In genomic region chr5:113218200-113218599, GRCh38 we compare ENCODE assay signal across 1 cellular context.
TF ChIP-seq lines count a peak whose summit lies in the region.

No MANE protein-coding gene starts in this region.

TF ChIP-seq in GM23338, 12 proteins besides CTCF, POLR2A, EP300 and RAD21 (continued from another document):
- TF ChIP-seq REST (IDR thresholded peaks at IDR 0.05; ENCODE audit: unreplicated experiment) (no peak), POLR2AphosphoS5 (IDR thresholded peaks at IDR 0.05; ENCODE audit: low read depth) (no peak)
- TF ChIP-seq, protein P1, sequence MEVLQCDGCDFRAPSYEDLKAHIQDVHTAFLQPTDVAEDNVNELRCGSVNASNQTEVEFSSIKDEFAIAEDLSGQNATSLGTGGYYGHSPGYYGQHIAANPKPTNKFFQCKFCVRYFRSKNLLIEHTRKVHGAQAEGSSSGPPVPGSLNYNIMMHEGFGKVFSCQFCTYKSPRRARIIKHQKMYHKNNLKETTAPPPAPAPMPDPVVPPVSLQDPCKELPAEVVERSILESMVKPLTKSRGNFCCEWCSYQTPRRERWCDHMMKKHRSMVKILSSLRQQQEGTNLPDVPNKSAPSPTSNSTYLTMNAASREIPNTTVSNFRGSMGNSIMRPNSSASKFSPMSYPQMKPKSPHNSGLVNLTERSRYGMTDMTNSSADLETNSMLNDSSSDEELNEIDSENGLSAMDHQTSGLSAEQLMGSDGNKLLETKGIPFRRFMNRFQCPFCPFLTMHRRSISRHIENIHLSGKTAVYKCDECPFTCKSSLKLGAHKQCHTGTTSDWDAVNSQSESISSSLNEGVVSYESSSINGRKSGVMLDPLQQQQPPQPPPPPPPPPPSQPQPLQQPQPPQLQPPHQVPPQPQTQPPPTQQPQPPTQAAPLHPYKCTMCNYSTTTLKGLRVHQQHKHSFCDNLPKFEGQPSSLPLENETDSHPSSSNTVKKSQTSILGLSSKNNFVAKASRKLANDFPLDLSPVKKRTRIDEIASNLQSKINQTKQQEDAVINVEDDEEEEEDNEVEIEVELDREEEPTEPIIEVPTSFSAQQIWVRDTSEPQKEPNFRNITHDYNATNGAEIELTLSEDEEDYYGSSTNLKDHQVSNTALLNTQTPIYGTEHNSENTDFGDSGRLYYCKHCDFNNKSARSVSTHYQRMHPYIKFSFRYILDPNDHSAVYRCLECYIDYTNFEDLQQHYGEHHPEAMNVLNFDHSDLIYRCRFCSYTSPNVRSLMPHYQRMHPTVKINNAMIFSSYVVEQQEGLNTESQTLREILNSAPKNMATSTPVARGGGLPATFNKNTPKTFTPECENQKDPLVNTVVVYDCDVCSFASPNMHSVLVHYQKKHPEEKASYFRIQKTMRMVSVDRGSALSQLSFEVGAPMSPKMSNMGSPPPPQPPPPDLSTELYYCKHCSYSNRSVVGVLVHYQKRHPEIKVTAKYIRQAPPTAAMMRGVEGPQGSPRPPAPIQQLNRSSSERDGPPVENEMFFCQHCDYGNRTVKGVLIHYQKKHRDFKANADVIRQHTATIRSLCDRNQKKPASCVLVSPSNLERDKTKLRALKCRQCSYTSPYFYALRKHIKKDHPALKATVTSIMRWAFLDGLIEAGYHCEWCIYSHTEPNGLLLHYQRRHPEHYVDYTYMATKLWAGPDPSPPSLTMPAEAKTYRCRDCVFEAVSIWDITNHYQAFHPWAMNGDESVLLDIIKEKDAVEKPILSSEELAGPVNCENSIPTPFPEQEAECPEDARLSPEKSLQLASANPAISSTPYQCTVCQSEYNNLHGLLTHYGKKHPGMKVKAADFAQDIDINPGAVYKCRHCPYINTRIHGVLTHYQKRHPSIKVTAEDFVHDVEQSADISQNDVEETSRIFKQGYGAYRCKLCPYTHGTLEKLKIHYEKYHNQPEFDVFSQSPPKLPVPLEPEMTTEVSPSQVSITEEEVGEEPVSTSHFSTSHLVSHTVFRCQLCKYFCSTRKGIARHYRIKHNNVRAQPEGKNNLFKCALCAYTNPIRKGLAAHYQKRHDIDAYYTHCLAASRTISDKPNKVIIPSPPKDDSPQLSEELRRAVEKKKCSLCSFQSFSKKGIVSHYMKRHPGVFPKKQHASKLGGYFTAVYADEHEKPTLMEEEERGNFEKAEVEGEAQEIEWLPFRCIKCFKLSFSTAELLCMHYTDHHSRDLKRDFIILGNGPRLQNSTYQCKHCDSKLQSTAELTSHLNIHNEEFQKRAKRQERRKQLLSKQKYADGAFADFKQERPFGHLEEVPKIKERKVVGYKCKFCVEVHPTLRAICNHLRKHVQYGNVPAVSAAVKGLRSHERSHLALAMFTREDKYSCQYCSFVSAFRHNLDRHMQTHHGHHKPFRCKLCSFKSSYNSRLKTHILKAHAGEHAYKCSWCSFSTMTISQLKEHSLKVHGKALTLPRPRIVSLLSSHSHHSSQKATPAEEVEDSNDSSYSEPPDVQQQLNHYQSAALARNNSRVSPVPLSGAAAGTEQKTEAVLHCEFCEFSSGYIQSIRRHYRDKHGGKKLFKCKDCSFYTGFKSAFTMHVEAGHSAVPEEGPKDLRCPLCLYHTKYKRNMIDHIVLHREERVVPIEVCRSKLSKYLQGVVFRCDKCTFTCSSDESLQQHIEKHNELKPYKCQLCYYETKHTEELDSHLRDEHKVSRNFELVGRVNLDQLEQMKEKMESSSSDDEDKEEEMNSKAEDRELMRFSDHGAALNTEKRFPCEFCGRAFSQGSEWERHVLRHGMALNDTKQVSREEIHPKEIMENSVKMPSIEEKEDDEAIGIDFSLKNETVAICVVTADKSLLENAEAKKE (CRISPR knock-in tag; IDR thresholded peaks at IDR 0.05): no peak
